In the genomic region with DNA sequence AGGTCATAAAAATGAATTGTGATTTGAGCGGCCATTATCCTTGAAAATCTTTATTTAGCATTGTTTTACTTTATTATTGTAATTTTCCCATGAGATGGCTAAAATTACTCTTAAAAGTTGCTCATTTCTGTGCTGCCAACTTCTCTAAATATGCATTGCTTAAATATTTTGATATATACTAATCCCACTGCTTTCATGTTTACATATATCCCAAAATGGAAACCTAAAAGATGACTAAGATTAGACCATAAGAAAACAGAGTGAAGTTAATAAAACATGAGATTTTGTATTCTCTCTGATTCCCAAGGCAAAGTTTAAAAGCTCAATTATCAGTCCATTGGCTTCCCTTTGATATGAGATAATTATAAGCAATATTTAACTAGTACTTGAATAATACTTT, we compare ENCODE assay signal across 27 cellular contexts.
"Had no signal": no experiment of that assay in that cellular context is flagged by ENCODE, and none has a peak within 500 bp of the region (broad histone marks: within the 10 kb centered on the region; RNA-seq: fewer than 3 reads in every experiment).

No MANE protein-coding gene starts in this region.

- H3K9me3 ChIP-seq: adrenal gland, gastrocnemius medialis, thyroid gland, upper lobe of left lung had no signal

- H3K4me3 ChIP-seq: adrenal gland, gastrocnemius medialis, thyroid gland, upper lobe of left lung had no signal

- H3K4me1 ChIP-seq: adrenal gland, gastrocnemius medialis, thyroid gland, upper lobe of left lung had no signal

- H3K27ac ChIP-seq: adrenal gland, brain microvascular endothelial cell, gastrocnemius medialis, thyroid gland, upper lobe of left lung, VCaP had no signal

- DNase-seq: activated CD4-positive, alpha-beta T cell treated with anti-CD3 and anti-CD28 coated beads for 4 hours; activated CD4-positive, alpha-beta T cell treated with anti-CD3 and anti-CD28 coated beads, Interleukin-2, amount 50 U/mL, for 4 hours; activated effector memory CD4-positive, alpha-beta T cell treated with Interleukin-2 at 50 U/mL for 16 hours; activated naive CD4-positive, alpha-beta T cell treated with Interleukin-2 at 50 U/mL for 16 hours; activated T-cell treated with anti-CD3 and anti-CD28 coated beads for 4 hours; activated T-cell treated with anti-CD3 and anti-CD28 coated beads, Interleukin-2, amount 50 U/mL, for 72 hours; adrenal gland; aorta; brain microvascular endothelial cell; gastrocnemius medialis; glutamatergic neuron; islet precursor cell; left ventricle myocardium superior; mammary epithelial cell; naive B cell; occipital lobe; posterior cingulate gyrus; right cardiac atrium; stimulated activated CD4-positive, alpha-beta T cell treated with anti-CD3 and anti-CD28 coated beads, Interleukin-12 subunit alpha, Interleukin-12 subunit beta, amount 100 ng/mL, for 4 hours; stimulated activated CD4-positive, alpha-beta T cell treated with anti-CD3 and anti-CD28 coated beads, Interleukin-4, amount 100 ng/mL, for 24 hours; stimulated activated naive CD8-positive, alpha-beta T cell treated with anti-CD3 and anti-CD28 coated beads, Interleukin-15, amount 100 ng/mL, for 72 hours; substantia nigra; SW 1271; T-helper 9 cell; thyroid gland; upper lobe of left lung had no signal

- H3K27me3 ChIP-seq: adrenal gland, brain microvascular endothelial cell, gastrocnemius medialis, thyroid gland, upper lobe of left lung had no signal

- H3K36me3 ChIP-seq: adrenal gland, brain microvascular endothelial cell, gastrocnemius medialis, thyroid gland, upper lobe of left lung had no signal
